ENCODE assay signal across 26 cellular contexts in the genomic region with DNA sequence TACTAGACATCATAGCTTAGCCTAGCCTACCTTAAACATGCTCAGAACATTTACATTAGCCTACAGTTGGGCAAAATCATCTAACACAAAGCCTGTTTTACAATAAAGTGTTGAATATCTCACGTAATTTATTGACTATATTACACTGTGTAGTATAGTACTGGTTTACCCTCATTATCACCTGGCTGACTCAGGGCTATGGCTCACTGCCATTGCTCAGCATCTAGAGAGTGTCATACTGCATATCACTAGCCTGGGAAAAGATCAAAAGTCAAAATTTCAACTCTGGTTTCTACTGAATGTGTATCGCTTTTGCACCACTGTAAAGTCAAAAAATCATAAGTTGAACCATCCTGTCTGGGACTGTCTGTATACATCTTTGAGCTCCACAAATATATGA.
A peak's percentile ranks its signal among the peaks of the same experiment; 100 is the strongest.
DNase-seq lines count a peak whose midpoint lies in the region; ATAC-seq and TF ChIP-seq lines count a peak whose summit lies in the region.
"Had no signal": no experiment of that assay in that cellular context is flagged by ENCODE, and none has a peak within 500 bp of the region (broad histone marks: within the 10 kb centered on the region; RNA-seq: fewer than 3 reads in every experiment).

No MANE protein-coding gene starts in this region.

- intact Hi-C loops in Calu3 (cut with micrococcal nuclease; ENCODE audit: unreplicated experiment) (loop anchor here (10.0 kb wide), 1 partner anchor 512 kb away; no protein-coding TSS in a partner anchor), mucosa of descending colon (cut with DNase I, micrococcal nuclease) (no loop called here)

- H3K4me1 Mint-ChIP-seq in Calu3 (ENCODE audit: low read depth, unreplicated experiment), result no peaks in the 10 kb centered on the region
- peaks cover 17% of the 10 kb centered on the region for H3K4me1 Mint-ChIP-seq in activated CD4-positive, alpha-beta T cell treated with anti-CD3 and anti-CD28 coated beads, Interleukin-2, amount 10 ng/mL, durations not matched to agents 7 days and 5 days

- H3K4me3 Mint-ChIP-seq in Calu3 (ENCODE audit: low read depth, unreplicated experiment), result no peak overlapping the region
- H3K4me3 Mint-ChIP-seq in activated CD4-positive, alpha-beta T cell treated with anti-CD3 and anti-CD28 coated beads, Interleukin-2, amount 10 ng/mL, durations not matched to agents 7 days and 5 days, result no peak overlapping the region
- H3K4me3 Mint-ChIP-seq: CD4-positive, alpha-beta T cell; GM23338; HFFc6 had no signal

- H3K9me3 ChIP-seq in mucosa of descending colon, result peaks cover under 1% of the 10 kb centered on the region
- H3K9me3 ChIP-seq: HAP-1 had no signal

- no peak overlapping the region for H3K27ac Mint-ChIP-seq in Calu3 (ENCODE audit: unreplicated experiment)
- H3K27ac Mint-ChIP-seq in activated CD4-positive, alpha-beta T cell treated with anti-CD3 and anti-CD28 coated beads, Interleukin-2, amount 10 ng/mL, durations not matched to agents 7 days and 5 days, result no peak overlapping the region
- H3K27ac Mint-ChIP-seq: CD4-positive, alpha-beta T cell; GM23338; HFFc6 had no signal

- no TSS peak for BruUV-seq in Calu3 (replicated peaks; lab: Mats Ljungman, UMichigan)

- no peaks in the 10 kb centered on the region for H3K9me3 Mint-ChIP-seq in Calu3 (ENCODE audit: low read depth, unreplicated experiment)
- H3K9me3 Mint-ChIP-seq in activated CD4-positive, alpha-beta T cell treated with anti-CD3 and anti-CD28 coated beads, Interleukin-2, amount 10 ng/mL, durations not matched to agents 7 days and 5 days, result no peaks in the 10 kb centered on the region
- H3K9me3 Mint-ChIP-seq: CD4-positive, alpha-beta T cell; HFFc6 had no signal

- DNase-seq in Calu3 (peak; percentile 3), RKO (ENCODE audit: low spot score) (peak; percentile 6), epithelial cell of esophagus (ENCODE audit: low read depth) (peak; percentile 75), mucosa of descending colon (no peak), mesenteric fat pad (ENCODE audit: low spot score) (no peak)
- DNase-seq in activated CD4-positive, alpha-beta T cell treated with anti-CD3 and anti-CD28 coated beads, Interleukin-2, amount 10 ng/mL, durations not matched to agents 7 days and 5 days, result no peak
- DNase-seq: AML-193; CD4-positive, alpha-beta T cell; DMS53; HFFc6; Kasumi-1; MV-4-11; NCI-H1105; NCI-H1436 treated with DMSO at 0.1 percent for 48 hours; NCI-H187 treated with DMSO at 0.1 percent for 48 hours; NCI-H2171 treated with DMSO at 0.1 percent for 48 hours; NCI-H524; NCI-H748 treated with DMSO at 0.1 percent for 48 hours; PC-9; RPMI8226; SHP77 had no signal

- H3K4me3 ChIP-seq in epithelial cell of esophagus (ENCODE audit: low read length), result no peak overlapping the region
- no peak overlapping the region for H3K4me3 ChIP-seq in mucosa of descending colon
- H3K4me3 ChIP-seq: BLaER1 treated with 17β-estradiol and CSF1 and Interleukin-3, amounts not matched to agents 10 nM and 100 nM; GM23338; HAP-1; K562; PC-9 had no signal

- POLR2A ChIA-PET in activated CD4-positive, alpha-beta T cell treated with anti-CD3 and anti-CD28 coated beads, Interleukin-2, amount 10 ng/mL, durations not matched to agents 7 days and 5 days (lab: Charles Lee), result no interaction called here

- no peaks in the 10 kb centered on the region for H3K36me3 Mint-ChIP-seq in Calu3 (ENCODE audit: insufficient read depth, unreplicated experiment)
- no peaks in the 10 kb centered on the region for H3K36me3 Mint-ChIP-seq in activated CD4-positive, alpha-beta T cell treated with anti-CD3 and anti-CD28 coated beads, Interleukin-2, amount 10 ng/mL, durations not matched to agents 7 days and 5 days (ENCODE audit: low read depth)

- ATAC-seq in mucosa of descending colon, result peak; percentile 55
- ATAC-seq in HG03108 (IDR thresholded peaks at IDR 0.05; ENCODE audit: unreplicated experiment), result no peak
- ATAC-seq: GM23338, K562 had no signal

- TF ChIP-seq CTCF in Calu3 (IDR thresholded peaks at IDR 0.05; ENCODE audit: unreplicated experiment), result no peak
- no peak for TF ChIP-seq CTCF in epithelial cell of esophagus (IDR thresholded peaks at IDR 0.05; ENCODE audit: insufficient read depth, low read depth, low read length, missing control alignments)
- TF ChIP-seq CTCF in mucosa of descending colon (IDR thresholded peaks at IDR 0.05), result no peak

- CTCF ChIA-PET in Calu3 (lab: Charles Lee), result no interaction called here
- CTCF ChIA-PET in activated CD4-positive, alpha-beta T cell treated with anti-CD3 and anti-CD28 coated beads, Interleukin-2, amount 10 ng/mL, durations not matched to agents 7 days and 5 days (lab: Charles Lee), result no interaction called here

- no peaks in the 10 kb centered on the region for H3K36me3 ChIP-seq in mucosa of descending colon (ENCODE audit: low read depth)
- H3K36me3 ChIP-seq: BLaER1 treated with 17β-estradiol and CSF1 and Interleukin-3, amounts not matched to agents 10 nM and 100 nM; HAP-1 had no signal

- no peaks in the 10 kb centered on the region for H3K27me3 Mint-ChIP-seq in Calu3 (ENCODE audit: unreplicated experiment)
- H3K27me3 Mint-ChIP-seq in activated CD4-positive, alpha-beta T cell treated with anti-CD3 and anti-CD28 coated beads, Interleukin-2, amount 10 ng/mL, durations not matched to agents 7 days and 5 days, result peaks cover 10% of the 10 kb centered on the region

- no peaks in the 10 kb centered on the region for H3K4me1 ChIP-seq in mucosa of descending colon (ENCODE audit: low read depth)
- H3K4me1 ChIP-seq: HAP-1 had no signal

Comparison
In these comparisons a context has a peak if more than half of its experiments do, and no peak if none do; other contexts are left out.
1. DNase-seq: peak in Calu3 (single experiment), RKO (single experiment) and epithelial cell of esophagus (single experiment); none in mucosa of descending colon (0 of 3), mesenteric fat pad (single experiment) and activated CD4-positive, alpha-beta T cell treated with anti-CD3 and anti-CD28 coated beads, Interleukin-2, amount 10 ng/mL, durations not matched to agents 7 days and 5 days (single experiment).